Comparison of ENCODE assay signal across 8 cellular contexts in genomic region chr12:6851153-6851920, GRCh38.
DNase-seq lines count a peak whose midpoint lies in the region; ATAC-seq and TF ChIP-seq lines count a peak whose summit lies in the region.

Gene CDCA3, minus strand, starts transcription at chr12:6851286. Its CDS starts 334 bp downstream, at chr12:6850952.

- peak within 1 kb of the TSS; percentile 74 for H3K27ac Mint-ChIP-seq in central memory CD8-positive, alpha-beta T cell (ENCODE audit: low read depth)

- ATAC-seq in GM19025 (IDR thresholded peaks at IDR 0.05; ENCODE audit: low read depth, unreplicated experiment) (peak; percentile 37), HG03342 (IDR thresholded peaks at IDR 0.05; ENCODE audit: unreplicated experiment) (peak; percentile 51)
- ATAC-seq in central memory CD8-positive, alpha-beta T cell (replicated peaks; ENCODE audit: extremely low read depth, poor library complexity, severe bottlenecking): peak; percentile 57

- peak; percentile 95 for DNase-seq in AG09309 (ENCODE audit: low read depth)
- DNase-seq in NCI-H446 (lab: John Stamatoyannopoulos, UW): peak; percentile 97 to 99
- peak; percentile 85 for DNase-seq in activated CD4-positive, CD25-positive, alpha-beta regulatory T cell treated with anti-CD3 and anti-CD28 coated beads, Interleukin-2, amount 50 U/mL, for 16 hours (ENCODE audit: low read depth, low spot score)
- DNase-seq in central memory CD8-positive, alpha-beta T cell (ENCODE audit: low spot score in 2 of 2): peak; percentile 83 to 87
- DNase-seq in iris pigment epithelial cell (ENCODE audit: low read depth): peak; percentile 99
- peak; percentile 80 to 97 for DNase-seq in stimulated activated CD4-positive, alpha-beta T cell treated with anti-CD3 and anti-CD28 coated beads, Interleukin-12 subunit alpha, Interleukin-12 subunit beta, amount 100 ng/mL, for 24 hours (ENCODE audit: low read depth in 2 of 2)

- peaks cover 41% of the 10 kb centered on the region for H3K4me1 Mint-ChIP-seq in central memory CD8-positive, alpha-beta T cell

- no peaks in the 10 kb centered on the region for H3K9me3 Mint-ChIP-seq in central memory CD8-positive, alpha-beta T cell

- H3K4me3 ChIP-seq in AG09309 (ENCODE audit: control insufficient read depth, low read depth, low read length): peak within 1 kb of the TSS; percentile 82

- H3K36me3 Mint-ChIP-seq in central memory CD8-positive, alpha-beta T cell (ENCODE audit: insufficient read depth): peaks cover 22% of the 10 kb centered on the region

- H3K4me3 Mint-ChIP-seq in central memory CD8-positive, alpha-beta T cell: peak within 1 kb of the TSS; percentile 87

- TF ChIP-seq CTCF in AG09309 (IDR thresholded peaks at IDR 0.05; ENCODE audit: control insufficient read depth, insufficient read depth, low read depth, low read length, missing control alignments): no peak

- H3K27me3 Mint-ChIP-seq in central memory CD8-positive, alpha-beta T cell: no peaks in the 10 kb centered on the region

Comparison
In these comparisons a context has a peak if more than half of its experiments do, and no peak if none do; other contexts are left out.
1. Peak in every context shown above with its lines: DNase-seq, ATAC-seq and H3K4me3 ChIP-seq.